23 cellular contexts compared by ENCODE assay signal in genomic region chr12:30169839-30170591, GRCh38.
A peak's percentile ranks its signal among the peaks of the same experiment; 100 is the strongest.
DNase-seq lines count a peak whose midpoint lies in the region; ATAC-seq and TF ChIP-seq lines count a peak whose summit lies in the region.
"Had no signal": no experiment of that assay in that cellular context is flagged by ENCODE, and none has a peak within 500 bp of the region (broad histone marks: within the 10 kb centered on the region; RNA-seq: fewer than 3 reads in every experiment).

No MANE protein-coding gene starts in this region.

- no peak overlapping the region for H3K27ac ChIP-seq in GM23338 (ENCODE audit: low read depth)
- no peak overlapping the region for H3K27ac ChIP-seq in iPS DF 6.9 (ENCODE audit: low read length)
- no peak overlapping the region for H3K27ac ChIP-seq in CD4-positive, alpha-beta T cell (ENCODE audit: low read depth, low read length)
- H3K27ac ChIP-seq in thyroid gland: no peak overlapping the region
- H3K27ac ChIP-seq: parathyroid adenoma, transverse colon had no signal

- H3K9me3 Mint-ChIP-seq in GM23338 (no peaks in the 10 kb centered on the region), WTC11 (peaks cover 11% of the 10 kb centered on the region)
- H3K9me3 Mint-ChIP-seq in CD4-positive, alpha-beta T cell: no peaks in the 10 kb centered on the region
- H3K9me3 Mint-ChIP-seq: activated naive CD4-positive, alpha-beta T cell treated with anti-CD3 and anti-CD28 coated beads, Interleukin-2, amount 50 U/mL, for 24 hours; CD8-positive, alpha-beta memory T cell had no signal

- H3K36me3 ChIP-seq in GM23338 (ENCODE audit: insufficient read depth): no peaks in the 10 kb centered on the region
- H3K36me3 ChIP-seq in iPS DF 6.9 (ENCODE audit: control insufficient read depth, insufficient read depth, low read length): no peaks in the 10 kb centered on the region
- no peaks in the 10 kb centered on the region for H3K36me3 ChIP-seq in thyroid gland
- H3K36me3 ChIP-seq: transverse colon had no signal

- no peaks in the 10 kb centered on the region for H3F3A ChIP-seq in GM23338 (replicated peaks; ENCODE audit: low read depth)

- ATAC-seq in GM23338 (peak; percentile 91), WTC11 (peak; percentile 82), GM19351 (IDR thresholded peaks at IDR 0.05; ENCODE audit: unreplicated experiment) (no peak)
- no peak for ATAC-seq in CD4-positive, alpha-beta T cell (ENCODE audit: poor library complexity)
- ATAC-seq: activated CD4-positive, alpha-beta T cell treated with anti-CD3 and anti-CD28 coated beads for 36 hours; activated T-cell treated with anti-CD3 and anti-CD28 coated beads, Interleukin-2, amount 50 U/mL, for 72 hours had no signal

- peaks cover 8% of the 10 kb centered on the region; the same call in 2 of the 3 replicates for H3K4me1 Mint-ChIP-seq in GM23338
- H3K4me1 Mint-ChIP-seq in WTC11: peaks cover 10% of the 10 kb centered on the region
- H3K4me1 Mint-ChIP-seq in CD4-positive, alpha-beta T cell (ENCODE audit: low read depth): no peaks in the 10 kb centered on the region
- H3K4me1 Mint-ChIP-seq: activated CD4-positive, alpha-beta T cell treated with anti-CD3 and anti-CD28 coated beads for 36 hours; activated naive CD4-positive, alpha-beta T cell treated with anti-CD3 and anti-CD28 coated beads, Interleukin-2, amount 50 U/mL, for 24 hours; CD8-positive, alpha-beta memory T cell; naive B cell had no signal

- H3K27me3 Mint-ChIP-seq in GM23338 (ENCODE audit: insufficient read depth, low read depth, poor library complexity) (peaks cover 7% of the 10 kb centered on the region), WTC11 (ENCODE audit: low read depth) (peaks cover 5% of the 10 kb centered on the region; the same call in 1 of the 2 replicates)
- peaks cover 24% of the 10 kb centered on the region for H3K27me3 Mint-ChIP-seq in CD4-positive, alpha-beta T cell

- peak overlapping the region; percentile 96 for H2AFZ ChIP-seq in GM23338
- H2AFZ ChIP-seq: parathyroid adenoma had no signal

- H3K4me1 ChIP-seq in GM23338 (ENCODE audit: insufficient read depth) (peaks cover 13% of the 10 kb centered on the region), iPS DF 6.9 (ENCODE audit: control insufficient read depth, insufficient read depth, low read length) (peaks cover 6% of the 10 kb centered on the region), thyroid gland (no peaks in the 10 kb centered on the region)
- H3K4me1 ChIP-seq: parathyroid adenoma, transverse colon had no signal

- CTCF ChIA-PET in WTC11 (lab: Charles Lee): no interaction called here
- CTCF ChIA-PET in CD4-positive, alpha-beta T cell (lab: Charles Lee): no interaction called here

- no CpG with 5 or more reads among the region's 58 CpGs for WGBS in iPS DF 6.9 (ENCODE audit: insufficient coverage, insufficient read length)
- WGBS in thyroid gland, 2 donors: 7 to 12% methylated on average over 30 to 32 of the region's 58 CpGs

- H3K27me3 ChIP-seq in GM23338 (ENCODE audit: insufficient read depth) (peaks cover 39% of the 10 kb centered on the region), iPS DF 6.9 (ENCODE audit: control insufficient read depth, insufficient read depth, low read length) (peaks cover 13% of the 10 kb centered on the region; the same call in 1 of the 2 replicates), thyroid gland (no peaks in the 10 kb centered on the region)
- H3K27me3 ChIP-seq in CD4-positive, alpha-beta T cell (ENCODE audit: control insufficient read depth, insufficient read depth, low read length): peaks cover 7% of the 10 kb centered on the region

- H3K4me2 ChIP-seq in GM23338: peak overlapping the region; percentile 92

- H3K4me3 ChIP-seq in GM23338: peak overlapping the region; percentile 73
- H3K4me3 ChIP-seq in iPS DF 6.9 (ENCODE audit: low read length): peak overlapping the region; percentile 48; the same call in 1 of the 2 replicates
- H3K4me3 ChIP-seq in thyroid gland (replicated peaks in 1 of 3): no peak overlapping the region
- H3K4me3 ChIP-seq: transverse colon had no signal

- no peaks in the 10 kb centered on the region for H4K20me1 ChIP-seq in GM23338 (replicated peaks; ENCODE audit: insufficient read depth)

- TF ChIP-seq POLR2A in thyroid gland (IDR thresholded peaks at IDR 0.05): no peak

- TF ChIP-seq CTCF in GM23338 (conservative IDR thresholded peaks at IDR 0.05; ENCODE audit: low read depth in 2 of 2) (no peak), WTC11 (IDR thresholded peaks at IDR 0.05) (no peak), thyroid gland (IDR thresholded peaks at IDR 0.05) (no peak)
- no peak for TF ChIP-seq CTCF in CD4-positive, alpha-beta T cell (IDR thresholded peaks at IDR 0.05)

- H3K4me3 Mint-ChIP-seq in GM23338 (no peak overlapping the region; the same call in 2 of the 3 replicates), WTC11 (no peak overlapping the region)
- H3K4me3 Mint-ChIP-seq in CD4-positive, alpha-beta T cell: no peak overlapping the region
- H3K4me3 Mint-ChIP-seq: activated CD4-positive, alpha-beta T cell treated with anti-CD3 and anti-CD28 coated beads for 36 hours; activated naive CD4-positive, alpha-beta T cell treated with anti-CD3 and anti-CD28 coated beads, Interleukin-2, amount 50 U/mL, for 24 hours; activated T-cell treated with anti-CD3 and anti-CD28 coated beads, Interleukin-2, amount 50 U/mL, for 72 hours; CD8-positive, alpha-beta memory T cell had no signal

- H3K27ac Mint-ChIP-seq in GM23338 (no peak overlapping the region), WTC11 (no peak overlapping the region)
- H3K27ac Mint-ChIP-seq in CD4-positive, alpha-beta T cell: no peak overlapping the region
- H3K27ac Mint-ChIP-seq: activated CD4-positive, alpha-beta T cell treated with anti-CD3 and anti-CD28 coated beads for 36 hours; activated naive CD4-positive, alpha-beta T cell treated with anti-CD3 and anti-CD28 coated beads, Interleukin-2, amount 50 U/mL, for 24 hours; activated T-cell treated with anti-CD3 and anti-CD28 coated beads, Interleukin-2, amount 50 U/mL, for 72 hours; CD8-positive, alpha-beta memory T cell; naive B cell had no signal

- H3K9me2 ChIP-seq in GM23338 (ENCODE audit: insufficient read depth): no peaks in the 10 kb centered on the region

- H3K9me3 ChIP-seq in iPS DF 6.9 (ENCODE audit: control insufficient read depth, insufficient read depth, low read length): no peaks in the 10 kb centered on the region
- no peaks in the 10 kb centered on the region for H3K9me3 ChIP-seq in CD4-positive, alpha-beta T cell (ENCODE audit: control insufficient read depth, low read length)
- no peaks in the 10 kb centered on the region for H3K9me3 ChIP-seq in thyroid gland
- H3K9me3 ChIP-seq: transverse colon had no signal

- POLR2A ChIA-PET in WTC11 (lab: Charles Lee): no interaction called here
- POLR2A ChIA-PET in CD4-positive, alpha-beta T cell (lab: Charles Lee): no interaction called here

- H3K36me3 Mint-ChIP-seq in GM23338 (ENCODE audit: low read depth): no peaks in the 10 kb centered on the region
- H3K36me3 Mint-ChIP-seq in WTC11: peaks cover 3% of the 10 kb centered on the region
- H3K36me3 Mint-ChIP-seq in CD4-positive, alpha-beta T cell (ENCODE audit: low read depth): no peaks in the 10 kb centered on the region
- H3K36me3 Mint-ChIP-seq: activated naive CD4-positive, alpha-beta T cell treated with anti-CD3 and anti-CD28 coated beads, Interleukin-2, amount 50 U/mL, for 24 hours; CD8-positive, alpha-beta memory T cell; naive B cell had no signal

- no peaks in the 10 kb centered on the region for H3K79me2 ChIP-seq in GM23338 (replicated peaks; ENCODE audit: insufficient read depth)
- H3K79me2 ChIP-seq: parathyroid adenoma had no signal

- DNase-seq in GM23338 (ENCODE audit: low spot score) (peak; percentile 79), WTC11 (ENCODE audit: low spot score) (peak; percentile 62), iPS DF 6.9 (ENCODE audit: low read depth, low spot score) (no peak), retina (peak; percentile 69), 8988T (no peak), thyroid gland (no peak)
- DNase-seq in CD4-positive, alpha-beta T cell: no peak
- DNase-seq: activated CD4-positive, alpha-beta T cell treated with anti-CD3 and anti-CD28 coated beads for 36 hours; activated T-cell treated with anti-CD3 and anti-CD28 coated beads, Interleukin-2, amount 50 U/mL, for 72 hours; aorta; CD8-positive, alpha-beta memory T cell; effector memory CD4-positive, alpha-beta T cell; head of caudate nucleus; kidney; MM.1S; naive B cell; NCI-H1436 treated with DMSO at 0.1 percent for 48 hours; stimulated activated CD4-positive, alpha-beta T cell treated with anti-CD3 and anti-CD28 coated beads, Interleukin-1b, Interleukin-23, amount 100 ng/mL, for 48 hours; stimulated activated naive CD4-positive, alpha-beta T cell; transverse colon had no signal

- intact Hi-C loops in CD4-positive, alpha-beta T cell (cut with DNase I, micrococcal nuclease): no loop called here
- intact Hi-C loops in thyroid gland (cut with DNase I): no loop called here

TF ChIP-seq in GM23338, 12 proteins besides CTCF, POLR2A, EP300 and RAD21 (continues in another document):
- peak; percentile 23 for TF ChIP-seq JUNB (IDR thresholded peaks at IDR 0.05; ENCODE audit: unreplicated experiment)
- no peak for TF ChIP-seq EZH2phosphoT487 (IDR thresholded peaks at IDR 0.05; ENCODE audit: unreplicated experiment)

TF ChIP-seq in WTC11, 78 proteins besides CTCF, POLR2A, EP300 and RAD21:
- TF ChIP-seq, protein P1, sequence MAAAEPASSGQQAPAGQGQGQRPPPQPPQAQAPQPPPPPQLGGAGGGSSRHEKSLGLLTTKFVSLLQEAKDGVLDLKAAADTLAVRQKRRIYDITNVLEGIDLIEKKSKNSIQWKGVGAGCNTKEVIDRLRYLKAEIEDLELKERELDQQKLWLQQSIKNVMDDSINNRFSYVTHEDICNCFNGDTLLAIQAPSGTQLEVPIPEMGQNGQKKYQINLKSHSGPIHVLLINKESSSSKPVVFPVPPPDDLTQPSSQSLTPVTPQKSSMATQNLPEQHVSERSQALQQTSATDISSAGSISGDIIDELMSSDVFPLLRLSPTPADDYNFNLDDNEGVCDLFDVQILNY (CRISPR knock-in tag; IDR thresholded peaks at IDR 0.05): 0 out of 2 replicates have a peak, but pooled peaks have one; percentile 49
- TF ChIP-seq CREM (CRISPR knock-in tag; IDR thresholded peaks at IDR 0.05): 0 out of 2 replicates have a peak, but pooled peaks have one; percentile 39
- TF ChIP-seq JAZF1 (CRISPR knock-in tag; IDR thresholded peaks at IDR 0.05): no peak
TF ChIP-seq in WTC11: peak in this region for 2.

Comparison
In these comparisons a context has a peak if more than half of its experiments do, and no peak if none do; other contexts are left out.
1. ATAC-seq: peak in GM23338 (single experiment) and WTC11 (single experiment); none in CD4-positive, alpha-beta T cell (single experiment) and GM19351 (single experiment).
2. DNase-seq: peak in GM23338 (single experiment), WTC11 (single experiment) and retina (single experiment); none in iPS DF 6.9 (single experiment), CD4-positive, alpha-beta T cell (0 of 10), 8988T (single experiment) and thyroid gland (0 of 2).
3. H3K4me3 ChIP-seq: peak in GM23338 (single experiment) and iPS DF 6.9 (single experiment); none in thyroid gland (0 of 3).